Comparison of ENCODE assay signal across 8 cellular contexts in genomic region chr9:34991833-34992375, GRCh38. TPM values are rescaled to one million over a fixed set of nuclear protein-coding genes. Genes with fewer than 3 reads are reported as not detected.
DNase-seq lines count a peak whose midpoint lies in the region; ATAC-seq and TF ChIP-seq lines count a peak whose summit lies in the region.

No MANE protein-coding gene starts in this region.

- intact Hi-C loops in activated T-helper 1 cell treated with anti-CD3 and anti-CD28 coated beads, Interleukin-12 subunit alpha, Interleukin-12 subunit beta, Interleukin-2, Interleukin-4 antibody, amounts not matched to agents 30 ng/mL and 10 ng/mL and 1 ng/mL, durations not matched to agents 14 hours and 24 hours and 36 hours (cut with micrococcal nuclease), result no loop called here
- intact Hi-C loops in left ventricle myocardium superior (cut with micrococcal nuclease), result no loop called here
- intact Hi-C loops in stomach (cut with DNase I; ENCODE audit: low total_unique reads), result no loop called here

- H3K27me3 ChIP-seq in stomach, result no peaks in the 10 kb centered on the region

- TF ChIP-seq EP300 in stomach (IDR thresholded peaks at IDR 0.05), result no peak

- ATAC-seq in left ventricle myocardium superior (peak; percentile 28), HG02678 (IDR thresholded peaks at IDR 0.05; ENCODE audit: unreplicated experiment) (no peak), HG02938 (IDR thresholded peaks at IDR 0.05; ENCODE audit: unreplicated experiment) (no peak)

- H3K9me3 ChIP-seq in stomach, result no peaks in the 10 kb centered on the region

- H3K36me3 ChIP-seq in stomach, result peaks cover 6 to 12% (median 10%) of the 10 kb centered on the region in 4 donors

- peak; percentile 6 for DNase-seq in NCI-H2227 (lab: John Stamatoyannopoulos, UW; ENCODE audit: unreplicated experiment)
- DNase-seq in NCI-H2227 treated with DMSO at 0.1 percent for 48 hours (lab: John Stamatoyannopoulos, UW), result no peak
- no peak for DNase-seq in activated T-helper 1 cell treated with anti-CD3 and anti-CD28 coated beads, Interleukin-12 subunit alpha, Interleukin-12 subunit beta, Interleukin-2, Interleukin-4 antibody, amounts not matched to agents 30 ng/mL and 10 ng/mL and 1 ng/mL, durations not matched to agents 14 hours and 24 hours and 36 hours (ENCODE audit: low spot score)
- DNase-seq in left ventricle myocardium superior, result peak; percentile 80
- DNase-seq in stomach, result no peak
- DNase-seq in NCI-H748 treated with DMSO at 0.1 percent for 48 hours (lab: John Stamatoyannopoulos, UW), result no peak

- peak overlapping the region in 1 of 4 donors; percentile 6 for H3K4me3 ChIP-seq in stomach

- H3K27ac ChIP-seq in stomach, result peak overlapping the region; percentile 65 to 99 (median 91)

- TF ChIP-seq CTCF in stomach (IDR thresholded peaks at IDR 0.05), result no peak

- no peak for TF ChIP-seq POLR2A in stomach (IDR thresholded peaks at IDR 0.05)

- H3K4me3 Mint-ChIP-seq in activated T-helper 1 cell treated with anti-CD3 and anti-CD28 coated beads, Interleukin-12 subunit alpha, Interleukin-12 subunit beta, Interleukin-2, Interleukin-4 antibody, amounts not matched to agents 30 ng/mL and 10 ng/mL and 1 ng/mL, durations not matched to agents 14 hours and 24 hours and 36 hours, result peak overlapping the region; percentile 48

- peaks cover 7% of the 10 kb centered on the region for H3K36me3 Mint-ChIP-seq in activated T-helper 1 cell treated with anti-CD3 and anti-CD28 coated beads, Interleukin-12 subunit alpha, Interleukin-12 subunit beta, Interleukin-2, Interleukin-4 antibody, amounts not matched to agents 30 ng/mL and 10 ng/mL and 1 ng/mL, durations not matched to agents 14 hours and 24 hours and 36 hours (ENCODE audit: low read depth)

- H3K4me1 Mint-ChIP-seq in activated T-helper 1 cell treated with anti-CD3 and anti-CD28 coated beads, Interleukin-12 subunit alpha, Interleukin-12 subunit beta, Interleukin-2, Interleukin-4 antibody, amounts not matched to agents 30 ng/mL and 10 ng/mL and 1 ng/mL, durations not matched to agents 14 hours and 24 hours and 36 hours (ENCODE audit: low read depth), result peaks cover 72% of the 10 kb centered on the region

- no peaks in the 10 kb centered on the region for H3K9me3 Mint-ChIP-seq in activated T-helper 1 cell treated with anti-CD3 and anti-CD28 coated beads, Interleukin-12 subunit alpha, Interleukin-12 subunit beta, Interleukin-2, Interleukin-4 antibody, amounts not matched to agents 30 ng/mL and 10 ng/mL and 1 ng/mL, durations not matched to agents 14 hours and 24 hours and 36 hours

- peaks cover 43 to 80% (median 65%) of the 10 kb centered on the region in 4 donors for H3K4me1 ChIP-seq in stomach

- H3K27ac Mint-ChIP-seq in activated T-helper 1 cell treated with anti-CD3 and anti-CD28 coated beads, Interleukin-12 subunit alpha, Interleukin-12 subunit beta, Interleukin-2, Interleukin-4 antibody, amounts not matched to agents 30 ng/mL and 10 ng/mL and 1 ng/mL, durations not matched to agents 14 hours and 24 hours and 36 hours, result peak overlapping the region; percentile 88

- WGBS in stomach, 5 donors, result 72 to 82% (median 78%) methylated on average over 5 to 7 of the region's 7 CpGs

- H3K27me3 Mint-ChIP-seq in activated T-helper 1 cell treated with anti-CD3 and anti-CD28 coated beads, Interleukin-12 subunit alpha, Interleukin-12 subunit beta, Interleukin-2, Interleukin-4 antibody, amounts not matched to agents 30 ng/mL and 10 ng/mL and 1 ng/mL, durations not matched to agents 14 hours and 24 hours and 36 hours (ENCODE audit: insufficient read depth), result no peaks in the 10 kb centered on the region

RNA-seq across cellular contexts. Expression of gene DNAJB5, which starts 2.4 kb away (rescaled TPM):
- 5.3 and 6.0 TPM in 2 replicates for total RNA-seq in activated T-helper 1 cell treated with anti-CD3 and anti-CD28 coated beads, Interleukin-12 subunit alpha, Interleukin-12 subunit beta, Interleukin-2, Interleukin-4 antibody, amounts not matched to agents 30 ng/mL and 10 ng/mL and 1 ng/mL, durations not matched to agents 14 hours and 24 hours and 36 hours
- total RNA-seq in left ventricle myocardium superior, result 36.2 TPM
- 10 to 100 TPM in 3 of 5 donors, 1 to 10 TPM in 2; 1.2 to 79.0 (median 24.0) TPM for total RNA-seq in stomach
- polyA plus RNA-seq in stomach, result 10 to 100 TPM in 1 of 3 donors, 1 to 10 TPM in 2; 7.6 to 35.8 (median 7.7) TPM

RNA-seq across cellular contexts. Expression of gene PHF24, which starts 33.8 kb away (rescaled TPM):
- total RNA-seq in activated T-helper 1 cell treated with anti-CD3 and anti-CD28 coated beads, Interleukin-12 subunit alpha, Interleukin-12 subunit beta, Interleukin-2, Interleukin-4 antibody, amounts not matched to agents 30 ng/mL and 10 ng/mL and 1 ng/mL, durations not matched to agents 14 hours and 24 hours and 36 hours, result 0.08 and 0.12 TPM in 2 replicates
- total RNA-seq in left ventricle myocardium superior (0.10 TPM), stomach (under 1 TPM in 1 of 5 donors, not detected in 4; 0.92 TPM)
- under 1 TPM in 2 of 3 donors, not detected in 1; 0.05 to 0.06 TPM for polyA plus RNA-seq in stomach

Comparison
In these comparisons a context has a peak if more than half of its experiments do, and no peak if none do; other contexts are left out.
1. DNase-seq: peak in NCI-H2227 (single experiment) and left ventricle myocardium superior (single experiment); none in NCI-H2227 treated with DMSO at 0.1 percent for 48 hours (single experiment), activated T-helper 1 cell treated with anti-CD3 and anti-CD28 coated beads, Interleukin-12 subunit alpha, Interleukin-12 subunit beta, Interleukin-2, Interleukin-4 antibody, amounts not matched to agents 30 ng/mL and 10 ng/mL and 1 ng/mL, durations not matched to agents 14 hours and 24 hours and 36 hours (single experiment), stomach (single experiment) and NCI-H748 treated with DMSO at 0.1 percent for 48 hours (single experiment).